In genomic region chr20:46406200-46406985, GRCh38 we compare ENCODE assay signal across 1 cellular context.
TF ChIP-seq lines count a peak whose summit lies in the region.

A gene with protein sequence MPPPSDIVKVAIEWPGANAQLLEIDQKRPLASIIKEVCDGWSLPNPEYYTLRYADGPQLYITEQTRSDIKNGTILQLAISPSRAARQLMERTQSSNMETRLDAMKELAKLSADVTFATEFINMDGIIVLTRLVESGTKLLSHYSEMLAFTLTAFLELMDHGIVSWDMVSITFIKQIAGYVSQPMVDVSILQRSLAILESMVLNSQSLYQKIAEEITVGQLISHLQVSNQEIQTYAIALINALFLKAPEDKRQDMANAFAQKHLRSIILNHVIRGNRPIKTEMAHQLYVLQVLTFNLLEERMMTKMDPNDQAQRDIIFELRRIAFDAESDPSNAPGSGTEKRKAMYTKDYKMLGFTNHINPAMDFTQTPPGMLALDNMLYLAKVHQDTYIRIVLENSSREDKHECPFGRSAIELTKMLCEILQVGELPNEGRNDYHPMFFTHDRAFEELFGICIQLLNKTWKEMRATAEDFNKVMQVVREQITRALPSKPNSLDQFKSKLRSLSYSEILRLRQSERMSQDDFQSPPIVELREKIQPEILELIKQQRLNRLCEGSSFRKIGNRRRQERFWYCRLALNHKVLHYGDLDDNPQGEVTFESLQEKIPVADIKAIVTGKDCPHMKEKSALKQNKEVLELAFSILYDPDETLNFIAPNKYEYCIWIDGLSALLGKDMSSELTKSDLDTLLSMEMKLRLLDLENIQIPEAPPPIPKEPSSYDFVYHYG (minus strand): TSS chr20:46406615. CDS start chr20:46394482, 12,133 bp downstream.

TF ChIP-seq in HepG2, 621 proteins besides CTCF, POLR2A, EP300 and RAD21 (continued from another document and continues in another):
- TF ChIP-seq, protein P1, sequence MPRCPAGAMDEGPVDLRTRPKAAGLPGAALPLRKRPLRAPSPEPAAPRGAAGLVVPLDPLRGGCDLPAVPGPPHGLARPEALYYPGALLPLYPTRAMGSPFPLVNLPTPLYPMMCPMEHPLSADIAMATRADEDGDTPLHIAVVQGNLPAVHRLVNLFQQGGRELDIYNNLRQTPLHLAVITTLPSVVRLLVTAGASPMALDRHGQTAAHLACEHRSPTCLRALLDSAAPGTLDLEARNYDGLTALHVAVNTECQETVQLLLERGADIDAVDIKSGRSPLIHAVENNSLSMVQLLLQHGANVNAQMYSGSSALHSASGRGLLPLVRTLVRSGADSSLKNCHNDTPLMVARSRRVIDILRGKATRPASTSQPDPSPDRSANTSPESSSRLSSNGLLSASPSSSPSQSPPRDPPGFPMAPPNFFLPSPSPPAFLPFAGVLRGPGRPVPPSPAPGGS (CRISPR knock-in tag; IDR thresholded peaks at IDR 0.05), result no peak; the same call in 1 of the 2 replicates
- TF ChIP-seq ZC3H13 (CRISPR knock-in tag; IDR thresholded peaks at IDR 0.05) (no peak), TARDBP (CRISPR knock-in tag; IDR thresholded peaks at IDR 0.05) (peak; percentile 85; the same call in 1 of the 2 replicates), SAP130 (CRISPR knock-in tag; IDR thresholded peaks at IDR 0.05; ENCODE audit: low read depth) (peak; percentile 96), MLLT10 (CRISPR knock-in tag; IDR thresholded peaks at IDR 0.05) (no peak), ATF6 (CRISPR knock-in tag; conservative IDR thresholded peaks at IDR 0.05) (0 out of 2 replicates have a peak, but pooled peaks have one; percentile 24), RBM22 (optimal IDR thresholded peaks at IDR 0.05; ENCODE audit: low read length) (no peak), ELF3 (CRISPR knock-in tag; IDR thresholded peaks at IDR 0.05) (peak; percentile 48; the same call in 1 of the 2 replicates), ZFP36L1 (CRISPR knock-in tag; IDR thresholded peaks at IDR 0.05) (no peak), FOXJ3 (CRISPR knock-in tag; IDR thresholded peaks at IDR 0.05; ENCODE audit: borderline replicate concordance) (peak; percentile 24; the same call in 1 of the 2 replicates), RELA (CRISPR knock-in tag; IDR thresholded peaks at IDR 0.05) (no peak), PITX1 (CRISPR knock-in tag; IDR thresholded peaks at IDR 0.05) (peak; percentile 38; the same call in 1 of the 2 replicates), GATAD2A (CRISPR knock-in tag; IDR thresholded peaks at IDR 0.05) (no peak), KAT2B (IDR thresholded peaks at IDR 0.05; ENCODE audit: borderline replicate concordance, low read depth, low read length) (no peak), ZNF724P (CRISPR knock-in tag; IDR thresholded peaks at IDR 0.05; ENCODE audit: borderline replicate concordance) (0 out of 2 replicates have a peak, but pooled peaks have one; percentile 16), ZNF614 (CRISPR knock-in tag; IDR thresholded peaks at IDR 0.05; ENCODE audit: borderline replicate concordance) (0 out of 2 replicates have a peak, but pooled peaks have one; percentile 24), NRL (CRISPR knock-in tag; IDR thresholded peaks at IDR 0.05; ENCODE audit: borderline replicate concordance) (no peak; the same call in 1 of the 2 replicates), ZFP82 (CRISPR knock-in tag; IDR thresholded peaks at IDR 0.05; ENCODE audit: borderline replicate concordance) (peak; percentile 97; the same call in 1 of the 2 replicates), ZNF878 (CRISPR knock-in tag; IDR thresholded peaks at IDR 0.05) (peak; percentile 75; the same call in 1 of the 2 replicates), MAZ (IDR thresholded peaks at IDR 0.05; ENCODE audit: borderline replicate concordance, low read depth, low read length) (peak; percentile 65; the same call in 1 of the 2 replicates), MAZ (CRISPR knock-in tag; IDR thresholded peaks at IDR 0.05; ENCODE audit: low read depth) (peak; percentile 91), NAIF1 (CRISPR knock-in tag; IDR thresholded peaks at IDR 0.05; ENCODE audit: borderline replicate concordance) (peak; percentile 76; the same call in 1 of the 2 replicates), ZNF510 (CRISPR knock-in tag; IDR thresholded peaks at IDR 0.05; ENCODE audit: low read depth) (peak; percentile 47), ARHGAP35 (CRISPR knock-in tag; IDR thresholded peaks at IDR 0.05; ENCODE audit: borderline replicate concordance) (peak; percentile 78; the same call in 1 of the 2 replicates), CAMTA2 (CRISPR knock-in tag; IDR thresholded peaks at IDR 0.05; ENCODE audit: borderline replicate concordance) (no peak), ZNF788 (CRISPR knock-in tag; IDR thresholded peaks at IDR 0.05; ENCODE audit: borderline replicate concordance) (peak; percentile 58; the same call in 1 of the 2 replicates), REPIN1 (CRISPR knock-in tag; IDR thresholded peaks at IDR 0.05; ENCODE audit: borderline replicate concordance, low read depth) (peak; percentile 84), ZNF414 (CRISPR knock-in tag; IDR thresholded peaks at IDR 0.05) (peak; percentile 65), ZNF564 (CRISPR knock-in tag; IDR thresholded peaks at IDR 0.05) (peak; percentile 81; the same call in 1 of the 2 replicates), ZNF773 (CRISPR knock-in tag; IDR thresholded peaks at IDR 0.05; ENCODE audit: borderline replicate concordance) (peak; percentile 64; the same call in 1 of the 2 replicates), ESRRA (CRISPR knock-in tag; IDR thresholded peaks at IDR 0.05; ENCODE audit: low read depth) (no peak; the same call in 1 of the 2 replicates), ZBTB34 (CRISPR knock-in tag; IDR thresholded peaks at IDR 0.05) (0 out of 2 replicates have a peak, but pooled peaks have one; percentile 16), KLF15 (CRISPR knock-in tag; IDR thresholded peaks at IDR 0.05; ENCODE audit: borderline replicate concordance) (0 out of 2 replicates have a peak, but pooled peaks have one; percentile 14), ZSCAN22 (CRISPR knock-in tag; IDR thresholded peaks at IDR 0.05) (no peak; the same call in 1 of the 2 replicates), ZNF513 (CRISPR knock-in tag; conservative IDR thresholded peaks at IDR 0.05) (no peak), ZBTB8A (CRISPR knock-in tag; IDR thresholded peaks at IDR 0.05; ENCODE audit: borderline replicate concordance, low read depth) (peak; percentile 66; the same call in 1 of the 2 replicates), KDM3A (CRISPR knock-in tag; IDR thresholded peaks at IDR 0.05; ENCODE audit: low read depth) (peak; percentile 76), HIVEP1 (CRISPR knock-in tag; IDR thresholded peaks at IDR 0.05) (no peak; the same call in 1 of the 2 replicates), ZNF672 (CRISPR knock-in tag; IDR thresholded peaks at IDR 0.05) (no peak)
- TF ChIP-seq, protein P2, sequence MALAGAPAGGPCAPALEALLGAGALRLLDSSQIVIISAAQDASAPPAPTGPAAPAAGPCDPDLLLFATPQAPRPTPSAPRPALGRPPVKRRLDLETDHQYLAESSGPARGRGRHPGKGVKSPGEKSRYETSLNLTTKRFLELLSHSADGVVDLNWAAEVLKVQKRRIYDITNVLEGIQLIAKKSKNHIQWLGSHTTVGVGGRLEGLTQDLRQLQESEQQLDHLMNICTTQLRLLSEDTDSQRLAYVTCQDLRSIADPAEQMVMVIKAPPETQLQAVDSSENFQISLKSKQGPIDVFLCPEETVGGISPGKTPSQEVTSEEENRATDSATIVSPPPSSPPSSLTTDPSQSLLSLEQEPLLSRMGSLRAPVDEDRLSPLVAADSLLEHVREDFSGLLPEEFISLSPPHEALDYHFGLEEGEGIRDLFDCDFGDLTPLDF (CRISPR knock-in tag; IDR thresholded peaks at IDR 0.05), result peak; percentile 82
- TF ChIP-seq, protein P3, sequence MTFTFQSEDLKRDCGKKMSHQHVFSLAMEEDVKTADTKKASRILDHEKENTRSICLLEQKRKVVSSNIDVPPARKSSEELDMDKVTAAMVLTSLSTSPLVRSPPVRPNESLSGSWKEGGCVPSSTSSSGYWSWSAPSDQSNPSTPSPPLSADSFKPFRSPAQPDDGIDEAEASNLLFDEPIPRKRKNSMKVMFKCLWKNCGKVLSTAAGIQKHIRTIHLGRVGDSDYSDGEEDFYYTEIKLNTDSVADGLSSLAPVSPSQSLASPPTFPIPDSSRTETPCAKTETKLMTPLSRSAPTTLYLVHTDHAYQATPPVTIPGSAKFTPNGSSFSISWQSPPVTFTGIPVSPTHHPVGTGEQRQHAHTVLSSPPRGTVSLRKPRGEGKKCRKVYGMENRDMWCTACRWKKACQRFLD (CRISPR knock-in tag; IDR thresholded peaks at IDR 0.05; ENCODE audit: borderline replicate concordance), result peak; percentile 79; the same call in 1 of the 2 replicates
- TF ChIP-seq, protein P4, sequence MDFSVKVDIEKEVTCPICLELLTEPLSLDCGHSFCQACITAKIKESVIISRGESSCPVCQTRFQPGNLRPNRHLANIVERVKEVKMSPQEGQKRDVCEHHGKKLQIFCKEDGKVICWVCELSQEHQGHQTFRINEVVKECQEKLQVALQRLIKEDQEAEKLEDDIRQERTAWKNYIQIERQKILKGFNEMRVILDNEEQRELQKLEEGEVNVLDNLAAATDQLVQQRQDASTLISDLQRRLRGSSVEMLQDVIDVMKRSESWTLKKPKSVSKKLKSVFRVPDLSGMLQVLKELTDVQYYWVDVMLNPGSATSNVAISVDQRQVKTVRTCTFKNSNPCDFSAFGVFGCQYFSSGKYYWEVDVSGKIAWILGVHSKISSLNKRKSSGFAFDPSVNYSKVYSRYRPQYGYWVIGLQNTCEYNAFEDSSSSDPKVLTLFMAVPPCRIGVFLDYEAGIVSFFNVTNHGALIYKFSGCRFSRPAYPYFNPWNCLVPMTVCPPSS (IDR thresholded peaks at IDR 0.05), result no peak
- TF ChIP-seq, protein P5, sequence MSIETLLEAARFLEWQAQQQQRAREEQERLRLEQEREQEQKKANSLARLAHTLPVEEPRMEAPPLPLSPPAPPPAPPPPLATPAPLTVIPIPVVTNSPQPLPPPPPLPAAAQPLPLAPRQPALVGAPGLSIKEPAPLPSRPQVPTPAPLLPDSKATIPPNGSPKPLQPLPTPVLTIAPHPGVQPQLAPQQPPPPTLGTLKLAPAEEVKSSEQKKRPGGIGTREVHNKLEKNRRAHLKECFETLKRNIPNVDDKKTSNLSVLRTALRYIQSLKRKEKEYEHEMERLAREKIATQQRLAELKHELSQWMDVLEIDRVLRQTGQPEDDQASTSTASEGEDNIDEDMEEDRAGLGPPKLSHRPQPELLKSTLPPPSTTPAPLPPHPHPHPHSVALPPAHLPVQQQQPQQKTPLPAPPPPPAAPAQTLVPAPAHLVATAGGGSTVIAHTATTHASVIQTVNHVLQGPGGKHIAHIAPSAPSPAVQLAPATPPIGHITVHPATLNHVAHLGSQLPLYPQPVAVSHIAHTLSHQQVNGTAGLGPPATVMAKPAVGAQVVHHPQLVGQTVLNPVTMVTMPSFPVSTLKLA (IDR thresholded peaks at IDR 0.05), result peak; percentile 35; the same call in 1 of the 2 replicates
- TF ChIP-seq, protein P6, sequence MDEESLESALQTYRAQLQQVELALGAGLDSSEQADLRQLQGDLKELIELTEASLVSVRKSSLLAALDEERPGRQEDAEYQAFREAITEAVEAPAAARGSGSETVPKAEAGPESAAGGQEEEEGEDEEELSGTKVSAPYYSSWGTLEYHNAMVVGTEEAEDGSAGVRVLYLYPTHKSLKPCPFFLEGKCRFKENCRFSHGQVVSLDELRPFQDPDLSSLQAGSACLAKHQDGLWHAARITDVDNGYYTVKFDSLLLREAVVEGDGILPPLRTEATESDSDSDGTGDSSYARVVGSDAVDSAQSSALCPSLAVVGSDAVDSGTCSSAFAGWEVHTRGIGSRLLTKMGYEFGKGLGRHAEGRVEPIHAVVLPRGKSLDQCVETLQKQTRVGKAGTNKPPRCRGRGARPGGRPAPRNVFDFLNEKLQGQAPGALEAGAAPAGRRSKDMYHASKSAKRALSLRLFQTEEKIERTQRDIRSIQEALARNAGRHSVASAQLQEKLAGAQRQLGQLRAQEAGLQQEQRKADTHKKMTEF (CRISPR knock-in tag; IDR thresholded peaks at IDR 0.05), result peak; percentile 95
- TF ChIP-seq, protein P7, sequence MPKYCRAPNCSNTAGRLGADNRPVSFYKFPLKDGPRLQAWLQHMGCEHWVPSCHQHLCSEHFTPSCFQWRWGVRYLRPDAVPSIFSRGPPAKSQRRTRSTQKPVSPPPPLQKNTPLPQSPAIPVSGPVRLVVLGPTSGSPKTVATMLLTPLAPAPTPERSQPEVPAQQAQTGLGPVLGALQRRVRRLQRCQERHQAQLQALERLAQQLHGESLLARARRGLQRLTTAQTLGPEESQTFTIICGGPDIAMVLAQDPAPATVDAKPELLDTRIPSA (CRISPR knock-in tag; IDR thresholded peaks at IDR 0.05; ENCODE audit: borderline replicate concordance), result 0 out of 2 replicates have a peak, but pooled peaks have one; percentile 66
